5 cellular contexts compared by ENCODE assay signal in genomic region chr15:85173630-85174029, GRCh38.
DNase-seq lines count a peak whose midpoint lies in the region; ATAC-seq, FAIRE-seq and TF ChIP-seq lines count a peak whose summit lies in the region.
"Not testable (repeated sequence)": the region's sequence is repeated elsewhere in the genome, so short reads cannot be mapped to it uniquely, and the experiment has no call there.

No MANE protein-coding gene starts in this region.

- H3K79me1 ChIP-seq in IMR-90 (ENCODE audit: low read depth in 1 of 2, low read length in 2 of 2): not testable (repeated sequence)

- H3K9me3 ChIP-seq in IMR-90 (ENCODE audit: control insufficient read depth, insufficient read depth, low read length): peaks cover 17% of the 10 kb centered on the region
- not testable (repeated sequence) for H3K9me3 ChIP-seq in HepG2 (ENCODE audit: low read length); upper lobe of right lung

- not testable (repeated sequence) for H4K8ac ChIP-seq in IMR-90 (ENCODE audit: low read depth in 2 of 2, low read length in 2 of 2)

- not testable (repeated sequence) for FAIRE-seq in HepG2 (lab: Jason Lieb, UNC)

- H2AFZ ChIP-seq in IMR-90 (replicated peaks; ENCODE audit: low read length, poor library complexity); HepG2 (ENCODE audit: low read length): not testable (repeated sequence)

- not testable (repeated sequence) for TF ChIP-seq POLR2A in IMR-90 (IDR thresholded peaks at IDR 0.05; ENCODE audit: low read depth, low read length); HepG2 (IDR thresholded peaks at IDR 0.05; ENCODE audit: insufficient read depth in 1 of 2, low read depth in 2 of 2, low read length in 2 of 2)

- not testable (repeated sequence) for H3K18ac ChIP-seq in IMR-90 (ENCODE audit: low read depth, low read length)

- H4K20me1 ChIP-seq in IMR-90 (ENCODE audit: insufficient read depth, low read length); HepG2 (ENCODE audit: insufficient read depth, low read length): not testable (repeated sequence)

- not testable (repeated sequence) for H4K5ac ChIP-seq in IMR-90 (ENCODE audit: low read depth, low read length)

- not testable (repeated sequence) for H3K4me1 ChIP-seq in IMR-90 (ENCODE audit: control insufficient read depth, insufficient read depth, low read length); upper lobe of right lung
- peaks cover 41% of the 10 kb centered on the region for H3K4me1 ChIP-seq in HepG2 (ENCODE audit: insufficient read depth, low read length)

- H4K91ac ChIP-seq in IMR-90 (ENCODE audit: insufficient read depth, low read depth, low read length): not testable (repeated sequence)

- CTCF ChIA-PET in IMR-90 (lab: Yijun Ruan, JAX); HepG2 (lab: Yijun Ruan, JAX; ENCODE audit: low intra/inter-chr PET ratio, low total read pairs): not testable (repeated sequence)

- not testable (repeated sequence) for H2BK5ac ChIP-seq in IMR-90 (ENCODE audit: low read depth, low read length, poor library complexity, severe bottlenecking)

- TF ChIP-seq RAD21 in IMR-90 (IDR thresholded peaks at IDR 0.05; ENCODE audit: low read length); HepG2 (CRISPR knock-in tag; IDR thresholded peaks at IDR 0.05): not testable (repeated sequence)

- H2BK20ac ChIP-seq in IMR-90 (ENCODE audit: low read depth, low read length): not testable (repeated sequence)

- not testable (repeated sequence) for H3K4me2 ChIP-seq in IMR-90 (ENCODE audit: low read depth, low read length); HepG2 (ENCODE audit: low read depth, low read length)

- intact Hi-C loops in IMR-90 (cut with micrococcal nuclease); HepG2 (cut with micrococcal nuclease; ENCODE audit: unreplicated experiment); upper lobe of right lung (cut with DNase I): not testable (repeated sequence)

- TF ChIP-seq CTCF in IMR-90 (conservative IDR thresholded peaks at IDR 0.05; ENCODE audit: low read depth, low read length); epithelial cell of esophagus (IDR thresholded peaks at IDR 0.05; ENCODE audit: insufficient read depth, low read depth, low read length, missing control alignments); HepG2 (CRISPR knock-in tag; IDR thresholded peaks at IDR 0.05); upper lobe of right lung (IDR thresholded peaks at IDR 0.05): not testable (repeated sequence)

- H3K9me1 ChIP-seq in IMR-90 (ENCODE audit: insufficient read depth, low read length): not testable (repeated sequence)

- H3K27ac ChIP-seq in IMR-90 (ENCODE audit: insufficient read depth, low read length); HepG2 (ENCODE audit: extremely low read length, insufficient read depth, low read length); upper lobe of right lung: not testable (repeated sequence)

- 0 out of 2 replicates have a peak overlapping the region, but pooled peaks have one; percentile 41 for H3K14ac ChIP-seq in IMR-90 (replicated peaks; ENCODE audit: low read depth, low read length)

- not testable (repeated sequence) for H3K23ac ChIP-seq in IMR-90 (ENCODE audit: low read depth, low read length)

- POLR2A ChIA-PET in IMR-90 (lab: Charles Lee; ENCODE audit: unreplicated experiment); HepG2 (lab: Yijun Ruan, JAX): not testable (repeated sequence)

- H3K27me3 ChIP-seq in IMR-90 (ENCODE audit: control insufficient read depth, insufficient read depth, low read length); HepG2 (ENCODE audit: control insufficient read depth in 1 of 2, insufficient read depth in 2 of 2, low read length in 2 of 2); upper lobe of right lung: not testable (repeated sequence)

- H3K56ac ChIP-seq in IMR-90 (ENCODE audit: extremely low read depth, insufficient read depth, low read length): not testable (repeated sequence)

- no CpG with 5 or more reads among the region's 5 CpGs for WGBS in IMR-90 (ENCODE audit: extremely low coverage in 2 of 2, insufficient read length in 1 of 2), 2 experiments
- WGBS in HepG2 (ENCODE audit: low lambda C conversion rate): no CpG with 5 or more reads among the region's 5 CpGs

- H2AK5ac ChIP-seq in IMR-90 (ENCODE audit: low read depth, low read length): not testable (repeated sequence)

- dilution Hi-C loops in IMR-90 (cut with HindIII; ENCODE audit: low sequenced_read_pairs, unreplicated experiment): not testable (repeated sequence)

- BruUV-seq in IMR-90 (replicated peaks; lab: Mats Ljungman, UMichigan); HepG2 (replicated peaks; lab: Mats Ljungman, UMichigan): not testable (repeated sequence)

- H2AK9ac ChIP-seq in IMR-90 (replicated peaks; ENCODE audit: low read depth, low read length, poor library complexity): not testable (repeated sequence)

- H2BK120ac ChIP-seq in IMR-90 (ENCODE audit: low read depth, low read length): not testable (repeated sequence)

- in situ Hi-C loops in IMR-90 (cut with MboI; ENCODE audit: low sequenced_read_pairs) (loop anchor here (25.0 kb wide), 1 partner anchor 114 kb away; no protein-coding TSS in a partner anchor), HepG2 (cut with HindIII; ENCODE audit: extremely low pct_ligation_motif_present, low pct_unique_long_range_greater_than_20kb) (loop anchor here (25.0 kb wide), 1 partner anchor 336 kb away; no protein-coding TSS in a partner anchor)

- not testable (repeated sequence) for DNase-seq in IMR-90; HepG2 (ENCODE audit: low spot score); upper lobe of right lung
- DNase-seq in epithelial cell of esophagus (ENCODE audit: low read depth): peak; percentile 18

- H3K4me3 ChIP-seq in IMR-90 (ENCODE audit: insufficient read depth, low read depth, low read length); epithelial cell of esophagus (ENCODE audit: low read length); HepG2 (replicated peaks in 1 of 3; ENCODE audit: insufficient read depth in 1 of 3, low read depth in 2 of 3, low read length in 3 of 3); upper lobe of right lung: not testable (repeated sequence)

- ATAC-seq in IMR-90 (ENCODE audit: low read depth): not testable (repeated sequence)
- ATAC-seq in esophagus mucosa (peak; percentile 84), HepG2 (peak; percentile 49; the same call in 2 of the 3 replicates), upper lobe of right lung (peak; percentile 62)

- not testable (repeated sequence) for TF ChIP-seq EP300 in HepG2 (IDR thresholded peaks at IDR 0.05; ENCODE audit: low read depth in 2 of 2, low read length in 2 of 2); HepG2 (CRISPR knock-in tag; IDR thresholded peaks at IDR 0.05; ENCODE audit: borderline replicate concordance)

- H3K9ac ChIP-seq in IMR-90 (ENCODE audit: low read depth, low read length); HepG2 (ENCODE audit: insufficient read depth, low read depth, low read length): not testable (repeated sequence)

- H3K79me2 ChIP-seq in HepG2 (ENCODE audit: insufficient read depth, low read length): not testable (repeated sequence)

- H3K4ac ChIP-seq in IMR-90 (ENCODE audit: low read depth, low read length): not testable (repeated sequence)

- not testable (repeated sequence) for H3K36me3 ChIP-seq in IMR-90 (ENCODE audit: control insufficient read depth, insufficient read depth, low read length); HepG2 (replicated peaks in 1 of 2; ENCODE audit: control insufficient read depth in 1 of 2, insufficient read depth in 2 of 2, low read length in 2 of 2); upper lobe of right lung

- H2BK15ac ChIP-seq in IMR-90 (ENCODE audit: low read depth, low read length): not testable (repeated sequence)

TF ChIP-seq in HepG2, 621 proteins besides CTCF, POLR2A, EP300 and RAD21 (continues in another document):
- TF ChIP-seq GABPA (IDR thresholded peaks at IDR 0.05; ENCODE audit: low read depth, low read length): not testable (repeated sequence)
- TF ChIP-seq GABPA (CRISPR knock-in tag; IDR thresholded peaks at IDR 0.05; ENCODE audit: low read depth) (peak; percentile 75), MIER3 (CRISPR knock-in tag; IDR thresholded peaks at IDR 0.05; ENCODE audit: borderline replicate concordance) (peak; percentile 34; the same call in 1 of the 2 replicates), GABPB1 (CRISPR knock-in tag; IDR thresholded peaks at IDR 0.05) (peak; percentile 77), SALL1 (CRISPR knock-in tag; IDR thresholded peaks at IDR 0.05) (peak; percentile 53; the same call in 1 of the 2 replicates)
